14 cellular contexts compared by ENCODE assay signal in the genomic region with DNA sequence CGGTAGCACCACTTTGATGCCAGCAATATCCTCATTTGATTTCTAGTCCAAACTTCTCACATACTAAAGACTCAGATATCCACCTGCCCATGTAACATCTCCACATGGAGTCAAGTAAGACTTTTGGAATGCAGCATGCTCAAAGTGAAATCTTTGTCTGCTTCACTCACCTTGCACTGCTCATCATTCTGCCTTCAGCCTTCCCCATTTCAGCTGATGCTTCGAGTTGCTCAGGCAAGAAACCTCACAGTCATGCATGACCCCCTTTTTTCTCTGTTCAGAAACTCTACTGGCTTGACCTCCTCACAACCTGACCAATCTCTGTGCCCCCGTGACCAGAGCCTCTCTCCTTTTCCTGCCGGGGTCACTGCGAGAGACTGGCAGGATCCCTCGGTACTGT. TPM values are rescaled to one million over a fixed set of nuclear protein-coding genes. Genes with fewer than 3 reads are reported as not detected.
DNase-seq lines count a peak whose midpoint lies in the region; ATAC-seq and TF ChIP-seq lines count a peak whose summit lies in the region.
"Had no signal": no experiment of that assay in that cellular context is flagged by ENCODE, and none has a peak within 500 bp of the region (broad histone marks: within the 10 kb centered on the region; RNA-seq: fewer than 3 reads in every experiment).

No MANE protein-coding gene starts in this region.

- H3K27me3 Mint-ChIP-seq in Caco-2 (ENCODE audit: insufficient read depth, unreplicated experiment): no peaks in the 10 kb centered on the region

- POLR2A ChIA-PET in Caco-2 (lab: Charles Lee) (no interaction called here), IMR-90 (lab: Charles Lee; ENCODE audit: unreplicated experiment) (no interaction called here)

- no peak overlapping the region for H2BK120ac ChIP-seq in IMR-90 (ENCODE audit: low read depth, low read length)

- DNase-seq in Caco-2 (no peak), IMR-90 (no peak), glomerular visceral epithelial cell (ENCODE audit: extremely low spot score) (peak; percentile 26), renal cortical epithelial cell (ENCODE audit: low read depth) (peak; percentile 52), H7 (no peak), GM10266 (ENCODE audit: extremely low spot score) (no peak)
- DNase-seq: NCI-H1436 treated with DMSO at 0.1 percent for 48 hours, NCI-H2081, NCI-H524 treated with DMSO at 0.1 percent for 48 hours had no signal

- H3K4me1 ChIP-seq in Caco-2: peaks cover 18% of the 10 kb centered on the region
- peaks cover 3% of the 10 kb centered on the region; the same call in 1 of the 2 replicates for H3K4me1 ChIP-seq in IMR-90 (ENCODE audit: control insufficient read depth, insufficient read depth, low read length)

- H3K9ac ChIP-seq in IMR-90 (ENCODE audit: low read depth, low read length): no peak overlapping the region

- no peak overlapping the region for H2BK15ac ChIP-seq in IMR-90 (ENCODE audit: low read depth, low read length)

- no peaks in the 10 kb centered on the region for H3K9me3 Mint-ChIP-seq in Caco-2 (ENCODE audit: unreplicated experiment)

- no peak overlapping the region for H3K18ac ChIP-seq in IMR-90 (ENCODE audit: low read depth, low read length)

- TF ChIP-seq CTCF in Caco-2 (IDR thresholded peaks at IDR 0.05; ENCODE audit: insufficient read depth in 1 of 2, low read depth in 1 of 2, low read length in 1 of 2, severe bottlenecking in 1 of 2, unreplicated experiment in 1 of 2) (no peak), IMR-90 (conservative IDR thresholded peaks at IDR 0.05; ENCODE audit: low read depth, low read length) (no peak), GM10266 (IDR thresholded peaks at IDR 0.05; ENCODE audit: control insufficient read depth, insufficient read depth, low read depth, missing control alignments) (no peak)

- no peak overlapping the region for H3K4me3 Mint-ChIP-seq in Caco-2 (ENCODE audit: unreplicated experiment)

- dilution Hi-C loops in IMR-90 (cut with HindIII; ENCODE audit: low sequenced_read_pairs, unreplicated experiment): no loop called here

- H3K4me1 Mint-ChIP-seq in Caco-2 (ENCODE audit: low read depth, unreplicated experiment): peaks cover 31% of the 10 kb centered on the region

- H3K14ac ChIP-seq in IMR-90 (replicated peaks; ENCODE audit: low read depth, low read length): no peak overlapping the region

- no peak overlapping the region for H3K4ac ChIP-seq in IMR-90 (ENCODE audit: low read depth, low read length)

- TF ChIP-seq RAD21 in IMR-90 (IDR thresholded peaks at IDR 0.05; ENCODE audit: low read length): no peak

- no peak overlapping the region for H2BK5ac ChIP-seq in IMR-90 (ENCODE audit: low read depth, low read length, poor library complexity, severe bottlenecking)

- no TSS peak for BruUV-seq in Caco-2 (replicated peaks; lab: Mats Ljungman, UMichigan)
- BruUV-seq in IMR-90 (replicated peaks; lab: Mats Ljungman, UMichigan): no TSS peak

- in situ Hi-C loops in IMR-90 (cut with MboI; ENCODE audit: low sequenced_read_pairs): no loop called here

- TF ChIP-seq POLR2A in IMR-90 (IDR thresholded peaks at IDR 0.05; ENCODE audit: low read depth, low read length): no peak

- H4K8ac ChIP-seq in IMR-90 (ENCODE audit: low read depth in 2 of 2, low read length in 2 of 2): no peak overlapping the region

- intact Hi-C loops in Caco-2 (cut with micrococcal nuclease; ENCODE audit: unreplicated experiment): no loop called here
- intact Hi-C loops in IMR-90 (cut with micrococcal nuclease): loop anchor here (10.0 kb wide), 1 partner anchor 78 kb away; no protein-coding TSS in a partner anchor

- CTCF ChIA-PET in Caco-2 (lab: Charles Lee) (no interaction called here), IMR-90 (lab: Yijun Ruan, JAX) (no interaction called here)

- no peaks in the 10 kb centered on the region for H4K20me1 ChIP-seq in IMR-90 (ENCODE audit: insufficient read depth, low read length)

- no peak overlapping the region for H2AK5ac ChIP-seq in IMR-90 (ENCODE audit: low read depth, low read length)

- H3K27me3 ChIP-seq in Caco-2 (replicated peaks; ENCODE audit: control insufficient read depth, insufficient read depth, low read length) (no peaks in the 10 kb centered on the region), IMR-90 (ENCODE audit: control insufficient read depth, insufficient read depth, low read length) (no peaks in the 10 kb centered on the region), H7 (ENCODE audit: control insufficient read depth, insufficient read depth, low read length) (no peaks in the 10 kb centered on the region)

- H4K5ac ChIP-seq in IMR-90 (ENCODE audit: low read depth, low read length): no peak overlapping the region

- no peak overlapping the region for H2BK20ac ChIP-seq in IMR-90 (ENCODE audit: low read depth, low read length)

- no peak for ATAC-seq in IMR-90 (ENCODE audit: low read depth)
- ATAC-seq in GM18502 (IDR thresholded peaks at IDR 0.05; ENCODE audit: poor library complexity, unreplicated experiment): no peak
- ATAC-seq: K562 had no signal

- no peak overlapping the region for H3K4me2 ChIP-seq in IMR-90 (ENCODE audit: low read depth, low read length)

- H3K36me3 ChIP-seq in Caco-2 (ENCODE audit: control insufficient read depth, insufficient read depth, low read length) (peaks cover 2% of the 10 kb centered on the region), IMR-90 (ENCODE audit: control insufficient read depth, insufficient read depth, low read length) (peaks cover 9% of the 10 kb centered on the region), H7 (replicated peaks; ENCODE audit: control insufficient read depth, insufficient read depth, low read length) (peaks cover 6% of the 10 kb centered on the region)

- peak overlapping the region; percentile 46; the same call in 1 of the 2 replicates for H4K91ac ChIP-seq in IMR-90 (ENCODE audit: insufficient read depth, low read depth, low read length)

- no peak overlapping the region for H3K56ac ChIP-seq in IMR-90 (ENCODE audit: extremely low read depth, insufficient read depth, low read length)

- H3K9me1 ChIP-seq in IMR-90 (ENCODE audit: insufficient read depth, low read length): peaks cover 14% of the 10 kb centered on the region

- H3K23ac ChIP-seq in IMR-90 (ENCODE audit: low read depth, low read length): no peak overlapping the region

- no peak overlapping the region for H2AK9ac ChIP-seq in IMR-90 (replicated peaks; ENCODE audit: low read depth, low read length, poor library complexity)

- peak overlapping the region; percentile 86 for H3K27ac Mint-ChIP-seq in Caco-2 (ENCODE audit: unreplicated experiment)

- H3K27ac ChIP-seq in IMR-90 (ENCODE audit: insufficient read depth, low read length): no peak overlapping the region

- WGBS in IMR-90 (ENCODE audit: extremely low coverage in 2 of 2, insufficient read length in 1 of 2), 2 experiments: 100% methylated on average over 4 of the region's 6 CpGs; no CpG with 5 or more reads in 1 of the 2 experiments

- H3K79me1 ChIP-seq in IMR-90 (ENCODE audit: low read depth in 1 of 2, low read length in 2 of 2): peaks cover 0 to 13% of the 10 kb centered on the region in 2 experiments

- peaks cover 58% of the 10 kb centered on the region for H3K36me3 Mint-ChIP-seq in Caco-2 (ENCODE audit: insufficient read depth, unreplicated experiment)

- H3K4me3 ChIP-seq in Caco-2 (ENCODE audit: low read depth, low read length) (no peak overlapping the region), IMR-90 (ENCODE audit: insufficient read depth, low read depth, low read length) (no peak overlapping the region), H7 (ENCODE audit: insufficient read depth, low read depth, low read length) (no peak overlapping the region)
- H3K4me3 ChIP-seq: K562 had no signal

- H3K9me3 ChIP-seq in Caco-2 (no peaks in the 10 kb centered on the region), IMR-90 (ENCODE audit: control insufficient read depth, insufficient read depth, low read length) (no peaks in the 10 kb centered on the region)

- H2AFZ ChIP-seq in IMR-90 (replicated peaks; ENCODE audit: low read length, poor library complexity): no peak overlapping the region

TF ChIP-seq in IMR-90, 13 proteins besides CTCF, POLR2A, EP300 and RAD21:
- TF ChIP-seq MXI1 (IDR thresholded peaks at IDR 0.05; ENCODE audit: borderline replicate concordance, low read depth, low read length) (no peak), BHLHE40 (IDR thresholded peaks at IDR 0.05; ENCODE audit: low read depth, low read length) (no peak)

RNA-seq across cellular contexts. Expression of a gene that starts 41.0 kb away (rescaled TPM):
- total RNA-seq in Caco-2 (2022): not detected in 2 replicates
- not detected in 2 replicates for total RNA-seq in IMR-90 (2012; rRNA removed)
- not detected in 2 replicates for polyA plus RNA-seq in IMR-90 (2012; rRNA removed)
- not detected in 2 replicates for polyA plus RNA-seq in IMR-90 (2012; cell fraction: cytosol; rRNA removed)
- polyA plus RNA-seq in IMR-90 (2012; cell fraction: nucleus; rRNA removed; ENCODE audit: low replicate concordance): 0.34 and 0.83 TPM in 2 replicates
- total RNA-seq in renal cortical epithelial cell: 0.05 TPM in 1 of 2 replicates, not detected in the other
- 0.15 and 0.42 TPM in 2 replicates for total RNA-seq in H7 (2014; rRNA removed; shearing (Covaris generic))
- total RNA-seq: OCI-LY7 had no signal
- polyA plus RNA-seq: AG04450, BJ had no signal

Comparison
In these comparisons a context has a peak if more than half of its experiments do, and no peak if none do; other contexts are left out.
1. DNase-seq: peak in glomerular visceral epithelial cell (single experiment) and renal cortical epithelial cell (single experiment); none in Caco-2 (0 of 2), IMR-90 (single experiment), H7 (single experiment) and GM10266 (single experiment).